ENCODE assay signal across 8 cellular contexts in genomic region chr3:141486416-141486734, GRCh38. TPM values are rescaled to one million over a fixed set of nuclear protein-coding genes. Genes with fewer than 3 reads are reported as not detected.
DNase-seq lines count a peak whose midpoint lies in the region; FAIRE-seq and TF ChIP-seq lines count a peak whose summit lies in the region.

No MANE protein-coding gene starts in this region.

- H2BK120ac ChIP-seq in H1 (replicated peaks; ENCODE audit: low read depth, low read length), result no peak overlapping the region
- H2BK120ac ChIP-seq in neuronal stem cell (ENCODE audit: low read depth, low read length), result no peak overlapping the region

- H4K20me1 ChIP-seq in OCI-LY3 (ENCODE audit: insufficient read depth, low read length) (peaks cover 15% of the 10 kb centered on the region), H1 (replicated peaks in 1 of 2; ENCODE audit: control insufficient read depth in 1 of 2, insufficient read depth in 2 of 2, low read length in 2 of 2) (peaks cover 2 to 5% of the 10 kb centered on the region in 2 experiments)

- H2AFZ ChIP-seq in OCI-LY3 (ENCODE audit: low read depth, low read length), result peak overlapping the region; percentile 99
- H2AFZ ChIP-seq in H1 (ENCODE audit: low read length), result 0 out of 2 replicates have a peak overlapping the region, but pooled peaks have one; percentile 11
- peak overlapping the region; percentile 96 for H2AFZ ChIP-seq in neuronal stem cell (ENCODE audit: low read length)

- H3K27ac ChIP-seq in OCI-LY3 (ENCODE audit: low read length) (no peak overlapping the region), H1 (ENCODE audit: low read depth, low read length) (peak overlapping the region; percentile 41), neuronal stem cell (replicated peaks; ENCODE audit: low read length) (peak overlapping the region; percentile 90)

- no peaks in the 10 kb centered on the region for H3K23me2 ChIP-seq in H1 (ENCODE audit: low read depth, low read length)

- TF ChIP-seq POLR2A in H1 (IDR thresholded peaks at IDR 0.05; ENCODE audit: control extremely low read depth in 1 of 2, low read depth in 2 of 2, low read length in 2 of 2), result no peak

- H3K56ac ChIP-seq in H1 (replicated peaks; ENCODE audit: insufficient read length, low read depth, low read length), result peak overlapping the region; percentile 2

- H3K27me3 ChIP-seq in OCI-LY3 (ENCODE audit: low read depth, low read length) (no peaks in the 10 kb centered on the region), H1 (replicated peaks in 1 of 4; ENCODE audit: control insufficient read depth in 3 of 4, extremely low read depth in 1 of 4, insufficient read depth in 3 of 4, low read length in 3 of 4) (no peaks in the 10 kb centered on the region), neuronal stem cell (ENCODE audit: control insufficient read depth in 3 of 3, insufficient read depth in 3 of 3, low read depth in 1 of 3, low read length in 3 of 3) (peaks cover 0 to 5% (median 0%) of the 10 kb centered on the region in 3 experiments)

- no peak for TF ChIP-seq RAD21 in H1 (IDR thresholded peaks at IDR 0.05 in 1 of 2, conservative IDR thresholded peaks at IDR 0.05 in 1 of 2; ENCODE audit: low read depth in 2 of 2, low read length in 2 of 2)

- no peak overlapping the region for H3K14ac ChIP-seq in H1 (ENCODE audit: insufficient read length)
- no peak overlapping the region for H3K14ac ChIP-seq in neuronal stem cell (ENCODE audit: low read length)

- H3K4me1 ChIP-seq in OCI-LY3 (ENCODE audit: low read length) (peaks cover 17% of the 10 kb centered on the region), H1 (replicated peaks in 1 of 4; ENCODE audit: control insufficient read depth in 3 of 4, insufficient read depth in 4 of 4, low read length in 3 of 4) (peaks cover 3 to 20% (median 11%) of the 10 kb centered on the region in 4 experiments; a peak in 6 of 7 replicates), neuronal stem cell (ENCODE audit: control insufficient read depth in 2 of 2, insufficient read depth in 1 of 2, low read depth in 1 of 2, low read length in 2 of 2) (peaks cover 4 to 13% of the 10 kb centered on the region in 2 donors)

- H2BK5ac ChIP-seq in H1 (ENCODE audit: low read depth, low read length) (no peak overlapping the region), neuronal stem cell (ENCODE audit: low read length) (peak overlapping the region; percentile 91)

- peak; percentile 53 for DNase-seq in DMS114 treated with DMSO at 0.1 percent for 48 hours (lab: John Stamatoyannopoulos, UW; ENCODE audit: unreplicated experiment)
- DNase-seq in H1 (ENCODE audit: low read depth in 1 of 2, low spot score in 2 of 2), result no peak
- no peak for DNase-seq in neuronal stem cell (ENCODE audit: low spot score)
- no peak for DNase-seq in effector CD8-positive, alpha-beta T cell (lab: John Stamatoyannopoulos, UW)
- DNase-seq in GOT3 (lab: John Stamatoyannopoulos, UW), result no peak
- DNase-seq in DMS53 treated with DMSO at 0.1 percent for 48 hours (lab: John Stamatoyannopoulos, UW; ENCODE audit: unreplicated experiment), result no peak
- DNase-seq in urothelium cell line (ENCODE audit: low spot score), result no peak

- H3K9me3 ChIP-seq in OCI-LY3 (ENCODE audit: insufficient read depth, low read length) (no peaks in the 10 kb centered on the region), H1 (ENCODE audit: insufficient read depth in 2 of 2, low read depth in 1 of 2, low read length in 1 of 2) (no peaks in the 10 kb centered on the region), neuronal stem cell (replicated peaks in 1 of 2; ENCODE audit: control insufficient read depth in 2 of 2, insufficient read depth in 1 of 2, low read depth in 1 of 2, low read length in 2 of 2) (no peaks in the 10 kb centered on the region)

- H3K4me2 ChIP-seq in OCI-LY3 (ENCODE audit: low read length) (peak overlapping the region; percentile 98), H1 (ENCODE audit: insufficient read depth in 1 of 2, low read depth in 2 of 2, low read length in 2 of 2) (peak overlapping the region; percentile 58 to 61), neuronal stem cell (ENCODE audit: insufficient read depth, low read length, poor library complexity, severe bottlenecking) (peak overlapping the region; percentile 38)

- H4K5ac ChIP-seq in H1 (ENCODE audit: insufficient read length, low read depth, low read length), result peak overlapping the region; percentile 81

- H3K36me3 ChIP-seq in OCI-LY3 (replicated peaks; ENCODE audit: low read depth, low read length) (no peaks in the 10 kb centered on the region), H1 (ENCODE audit: control insufficient read depth in 2 of 4, insufficient read depth in 4 of 4, low read length in 3 of 4) (no peaks in the 10 kb centered on the region), neuronal stem cell (replicated peaks in 1 of 2; ENCODE audit: control insufficient read depth in 2 of 2, insufficient read depth in 2 of 2, low read length in 2 of 2) (peaks cover 0 to 4% of the 10 kb centered on the region in 2 donors)

- FAIRE-seq in H1 (lab: Jason Lieb, UNC), result no peak
- no peak for FAIRE-seq in urothelium cell line (lab: Jason Lieb, UNC)

- no peak overlapping the region for H3K23ac ChIP-seq in H1 (ENCODE audit: insufficient read length)
- no peak overlapping the region for H3K23ac ChIP-seq in neuronal stem cell (ENCODE audit: low read depth, low read length, poor library complexity)

- H3K9ac ChIP-seq in OCI-LY3 (ENCODE audit: low read length) (peak overlapping the region; percentile 60), H1 (replicated peaks in 1 of 4; ENCODE audit: extremely low read depth in 1 of 4, low read depth in 3 of 4, low read length in 3 of 4) (peak overlapping the region in 1 of 4 experiments; percentile 14; a peak in 3 of 7 replicates), neuronal stem cell (ENCODE audit: low read depth, low read length, poor library complexity) (no peak overlapping the region)

- H2BK20ac ChIP-seq in H1 (ENCODE audit: low read length), result no peak overlapping the region

- H3K79me1 ChIP-seq in H1 (ENCODE audit: low read depth, low read length) (peaks cover 2% of the 10 kb centered on the region; the same call in 1 of the 2 replicates), neuronal stem cell (ENCODE audit: low read depth, low read length) (no peaks in the 10 kb centered on the region)

- H2BK15ac ChIP-seq in H1 (ENCODE audit: low read length) (no peak overlapping the region), neuronal stem cell (ENCODE audit: low read length) (no peak overlapping the region)

- no peak overlapping the region for H2AK5ac ChIP-seq in H1 (ENCODE audit: low read depth, low read length)
- no peak overlapping the region for H2AK5ac ChIP-seq in neuronal stem cell (ENCODE audit: low read depth, low read length)

- peak overlapping the region; percentile 84 for H3K4me3 ChIP-seq in OCI-LY3 (ENCODE audit: low read length)
- H3K4me3 ChIP-seq in H1 (ENCODE audit: extremely low read depth in 1 of 4, insufficient read depth in 2 of 4, low read depth in 3 of 4, low read length in 4 of 4), result peak overlapping the region; percentile 39 to 63 (median 54)
- H3K4me3 ChIP-seq in neuronal stem cell (ENCODE audit: low read length in 2 of 2), result peak overlapping the region; percentile 60 to 69

- H2BK12ac ChIP-seq in H1 (ENCODE audit: low read depth, low read length), result no peak overlapping the region
- H2BK12ac ChIP-seq in neuronal stem cell (ENCODE audit: low read length), result no peak overlapping the region

- H3K18ac ChIP-seq in H1 (ENCODE audit: extremely low read depth, low read length) (no peak overlapping the region; the same call in 1 of the 2 replicates), neuronal stem cell (ENCODE audit: low read length) (peak overlapping the region; percentile 83)

- H4K91ac ChIP-seq in H1 (replicated peaks; ENCODE audit: insufficient read length, low read length) (no peak overlapping the region), neuronal stem cell (ENCODE audit: low read depth, low read length, poor library complexity) (no peak overlapping the region)

- TF ChIP-seq CTCF in OCI-LY3 (IDR thresholded peaks at IDR 0.05; ENCODE audit: low read depth, low read length) (no peak), H1 (IDR thresholded peaks at IDR 0.05; ENCODE audit: control extremely low read depth in 1 of 3, insufficient read depth in 1 of 3, low read depth in 1 of 3, low read length in 3 of 3) (no peak)

- no peak for TF ChIP-seq EP300 in H1 (IDR thresholded peaks at IDR 0.05; ENCODE audit: borderline replicate concordance in 1 of 2, low read depth in 2 of 2, low read length in 2 of 2)

- no peak overlapping the region for H4K8ac ChIP-seq in H1 (ENCODE audit: extremely low read depth, insufficient read depth, low read length)
- H4K8ac ChIP-seq in neuronal stem cell (ENCODE audit: low read depth, low read length), result no peak overlapping the region

- POLR2A ChIA-PET in H1 (lab: Charles Lee; ENCODE audit: partially characterized antibody), result interaction anchor here (1.0 to 2.0 kb wide), 6 partner anchors 12 to 354 kb away, joined by 3 to 14 read pairs (median 4); no protein-coding TSS in a partner anchor

- WGBS in H1 (ENCODE audit: extremely low coverage in 1 of 2, insufficient coverage in 1 of 2, insufficient read length in 1 of 2, insufficient replicate concordance in 2 of 2, low coverage in 1 of 2, low lambda C conversion rate in 2 of 2, missing lambda C conversion rate in 1 of 2), 2 experiments, result 0% methylated on average over 5 of the region's 5 CpGs; no CpG with 5 or more reads in 1 of the 2 experiments
- WGBS in neuronal stem cell (ENCODE audit: extremely low coverage in 2 of 2, insufficient read length in 2 of 2, insufficient replicate concordance in 1 of 2), 2 donors, result no CpG with 5 or more reads among the region's 5 CpGs

- peaks cover 38% of the 10 kb centered on the region for H3K79me2 ChIP-seq in OCI-LY3 (ENCODE audit: low read length)
- H3K79me2 ChIP-seq in H1 (ENCODE audit: control insufficient read depth in 1 of 2, insufficient read depth in 2 of 2, low read length in 2 of 2), result peaks cover 0 to 35% of the 10 kb centered on the region in 2 experiments; a peak in 3 of 4 replicates

- CTCF ChIA-PET in H1 (lab: Charles Lee; ENCODE audit: partially characterized antibody), result no interaction called here

- H3K4ac ChIP-seq in H1 (replicated peaks; ENCODE audit: insufficient read length, low read depth, low read length), result no peak overlapping the region
- no peak overlapping the region for H3K4ac ChIP-seq in neuronal stem cell (ENCODE audit: low read length)

RNA-seq across cellular contexts. Expression of gene RASA2, which starts 0.5 kb away (rescaled TPM):
- total RNA-seq in H1 (2021; fragmentation: NEBNext Ultra II Directional; extraction: Animal tissue kit (Norgen Biotek cat#: 25700)), result 15.9 and 16.6 TPM in 2 replicates
- 2.6 and 3.5 TPM in 2 replicates for polyA plus RNA-seq in H1 (2011; rRNA removed)
- polyA plus RNA-seq in H1 (2011; cell fraction: cytosol; rRNA removed), result 6.7 TPM
- 2.2 TPM for polyA plus RNA-seq in H1 (2011; cell fraction: nucleus; rRNA removed)
- polyA plus RNA-seq in H1 (2012, experiment 1 of 2), result 4.6 to 8.1 TPM (median 6.2 TPM) in 4 replicates
- polyA plus RNA-seq in H1 (2012, experiment 2 of 2), result 0.55 TPM
- 7.1 TPM for polyA plus RNA-seq in H1 (2013, experiment 1 of 2)
- polyA plus RNA-seq in H1 (2013, experiment 2 of 2), result 7.3 TPM
- 11.0 and 14.5 TPM in 2 replicates for polyA minus RNA-seq in H1 (2011; rRNA and poly(A)+ RNA removed)
- polyA minus RNA-seq in H1 (2011; cell fraction: cytosol; rRNA and poly(A)+ RNA removed), result 11.8 TPM
- polyA minus RNA-seq in H1 (2011; cell fraction: nucleus; rRNA and poly(A)+ RNA removed), result 13.7 TPM
- 13.3 TPM for polyA plus RNA-seq in neuronal stem cell (2013, experiment 1 of 2)
- polyA plus RNA-seq in neuronal stem cell (2013, experiment 2 of 2), result 14.7 TPM

Comparison
In these comparisons a context has a peak if more than half of its experiments do, and no peak if none do; other contexts are left out.
1. H2AFZ ChIP-seq: peak in every context shown above with its lines; median percentile 99 in OCI-LY3; 96 in neuronal stem cell; 11 in H1.
2. H3K4me2 ChIP-seq: peak in every context shown above with its lines; median percentile 98 in OCI-LY3; 60 in H1; 38 in neuronal stem cell.